Comparison of ENCODE assay signal across 8 cellular contexts in the genomic region with DNA sequence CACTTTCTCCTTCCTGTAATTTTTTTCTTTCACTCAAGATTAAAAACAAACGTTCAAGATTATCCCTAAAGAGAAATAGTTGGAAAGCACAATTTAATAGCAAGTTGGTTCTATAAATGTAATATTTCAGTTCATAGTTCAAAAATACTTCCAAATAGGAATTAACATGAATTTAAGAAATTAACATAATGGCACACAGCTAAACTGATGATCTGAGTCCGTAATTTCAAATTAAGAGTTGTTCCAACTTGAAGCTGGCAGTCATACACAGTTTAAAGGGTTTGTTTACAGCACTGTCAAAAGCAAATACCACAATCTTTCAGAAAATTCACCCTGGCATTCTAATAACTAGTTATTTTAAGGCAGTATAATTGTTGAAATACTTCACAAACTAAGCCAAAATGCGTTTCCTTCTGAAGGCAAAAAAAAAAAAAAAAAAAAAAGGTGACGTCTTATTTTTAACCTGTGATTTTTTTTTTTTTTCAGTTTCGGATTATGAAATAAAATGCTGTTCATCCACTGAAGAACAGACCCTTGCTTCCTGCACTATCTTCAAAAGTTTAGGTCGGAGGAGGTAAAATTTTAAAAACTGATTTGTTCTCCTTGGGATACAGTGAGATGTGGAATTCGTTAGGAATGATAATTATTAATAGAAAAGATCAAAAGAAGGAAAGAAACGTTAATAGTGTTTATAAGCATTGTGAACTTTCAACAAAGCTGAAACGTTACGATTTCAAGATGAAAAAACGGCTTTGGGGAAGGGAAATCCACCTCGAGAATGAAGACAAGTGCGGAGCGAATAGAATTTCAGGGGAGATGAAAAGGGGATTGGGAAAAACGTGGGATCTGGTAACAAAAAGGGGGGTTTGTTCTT. TPM values are rescaled to one million over a fixed set of nuclear protein-coding genes. Genes with fewer than 3 reads are reported as not detected.
DNase-seq lines count a peak whose midpoint lies in the region; TF ChIP-seq lines count a peak whose summit lies in the region.

No MANE protein-coding gene starts in this region.

- peaks cover 32% of the 10 kb centered on the region for H3K36me3 Mint-ChIP-seq in T-helper 2 cell treated with Interferon-gamma antibody and Interleukin-4, amounts not matched to agents 5 μg/mL and 100 μg/mL, for 36 hours (ENCODE audit: low read depth)

- H3K36me3 ChIP-seq in rectal smooth muscle tissue (ENCODE audit: control insufficient read depth, insufficient read depth, low read length): no peaks in the 10 kb centered on the region

- H3K4me3 Mint-ChIP-seq in T-helper 2 cell treated with Interferon-gamma antibody and Interleukin-4, amounts not matched to agents 5 μg/mL and 100 μg/mL, for 36 hours: peak overlapping the region; percentile 99

- no peaks in the 10 kb centered on the region for H3K27me3 Mint-ChIP-seq in T-helper 2 cell treated with Interferon-gamma antibody and Interleukin-4, amounts not matched to agents 5 μg/mL and 100 μg/mL, for 36 hours (ENCODE audit: low read depth)

- H3K4me1 ChIP-seq in rectal smooth muscle tissue (ENCODE audit: control insufficient read depth, insufficient read depth, low read length): peaks cover 8% of the 10 kb centered on the region

- H3K9ac ChIP-seq in rectal smooth muscle tissue (ENCODE audit: low read length): peak overlapping the region; percentile 100

- H3K27ac Mint-ChIP-seq in T-helper 2 cell treated with Interferon-gamma antibody and Interleukin-4, amounts not matched to agents 5 μg/mL and 100 μg/mL, for 36 hours: peak overlapping the region; percentile 99

- peaks cover 4% of the 10 kb centered on the region for H3K9me3 Mint-ChIP-seq in T-helper 2 cell treated with Interferon-gamma antibody and Interleukin-4, amounts not matched to agents 5 μg/mL and 100 μg/mL, for 36 hours

- H3K4me3 ChIP-seq in fibroblast of the aortic adventitia (ENCODE audit: low read depth, low read length) (peak overlapping the region; percentile 87), rectal smooth muscle tissue (ENCODE audit: low read length) (peak overlapping the region; percentile 98)

- peak overlapping the region; percentile 99 for H3K27ac ChIP-seq in rectal smooth muscle tissue (ENCODE audit: low read depth, low read length)

- no peaks in the 10 kb centered on the region for H3K27me3 ChIP-seq in rectal smooth muscle tissue (ENCODE audit: control insufficient read depth, insufficient read depth, low read length)

- H3K4me1 Mint-ChIP-seq in T-helper 2 cell treated with Interferon-gamma antibody and Interleukin-4, amounts not matched to agents 5 μg/mL and 100 μg/mL, for 36 hours (ENCODE audit: low read depth): peaks cover 58% of the 10 kb centered on the region

- DNase-seq in DMS 273 (lab: John Stamatoyannopoulos, UW; ENCODE audit: unreplicated experiment): peak; percentile 15
- no peak for DNase-seq in DMS 273 treated with DMSO at 0.1 percent for 48 hours (lab: John Stamatoyannopoulos, UW)
- no peak for DNase-seq in T-helper 2 cell treated with Interferon-gamma antibody and Interleukin-4, amounts not matched to agents 5 μg/mL and 100 μg/mL, for 36 hours (ENCODE audit: low spot score)
- DNase-seq in fibroblast of the aortic adventitia (ENCODE audit: low read depth): peak; percentile 47
- DNase-seq in NCI-H2196 treated with DMSO at 0.1 percent for 48 hours (lab: John Stamatoyannopoulos, UW; ENCODE audit: unreplicated experiment): no peak
- DNase-seq in midbrain (lab: John Stamatoyannopoulos, UW): no peak
- no peak for DNase-seq in NCI-H1694 treated with DMSO at 0.1 percent for 48 hours (lab: John Stamatoyannopoulos, UW)

- no peak for TF ChIP-seq CTCF in fibroblast of the aortic adventitia (IDR thresholded peaks at IDR 0.05; ENCODE audit: insufficient read depth, low read length)

RNA-seq across cellular contexts. Expression of a gene that starts 0.9 kb away (rescaled TPM):
- 696 and 1,116 TPM in 2 replicates for total RNA-seq in fibroblast of the aortic adventitia (ENCODE audit: low replicate concordance)

Comparison
In these comparisons a context has a peak if more than half of its experiments do, and no peak if none do; other contexts are left out.
1. DNase-seq: peak in DMS 273 (single experiment) and fibroblast of the aortic adventitia (single experiment); none in DMS 273 treated with DMSO at 0.1 percent for 48 hours (single experiment), T-helper 2 cell treated with Interferon-gamma antibody and Interleukin-4, amounts not matched to agents 5 μg/mL and 100 μg/mL, for 36 hours (single experiment), NCI-H2196 treated with DMSO at 0.1 percent for 48 hours (single experiment), midbrain (single experiment) and NCI-H1694 treated with DMSO at 0.1 percent for 48 hours (single experiment).